2 cellular contexts compared by ENCODE assay signal in genomic region chr14:32251530-32251929, GRCh38.
TF ChIP-seq lines count a peak whose summit lies in the region.

No MANE protein-coding gene starts in this region.

TF ChIP-seq in A549, 52 proteins besides CTCF, POLR2A, EP300 and RAD21:
- TF ChIP-seq TP53 (CRISPR knock-in tag; IDR thresholded peaks at IDR 0.05) (no peak), PBX3 (IDR thresholded peaks at IDR 0.05) (no peak), FOSB (CRISPR knock-in tag; IDR thresholded peaks at IDR 0.05) (no peak), MAZ (IDR thresholded peaks at IDR 0.05; ENCODE audit: borderline replicate concordance, low read depth, low read length) (no peak), JUN (IDR thresholded peaks at IDR 0.05) (no peak), BCL3 (IDR thresholded peaks at IDR 0.05) (no peak), RCOR1 (IDR thresholded peaks at IDR 0.05; ENCODE audit: low read depth, low read length) (no peak), KDM1A (IDR thresholded peaks at IDR 0.05; ENCODE audit: low read depth) (no peak), RNF2 (IDR thresholded peaks at IDR 0.05; ENCODE audit: borderline replicate concordance, low read depth) (no peak), MYC (IDR thresholded peaks at IDR 0.05; ENCODE audit: borderline replicate concordance, low read length) (no peak), EHF (CRISPR knock-in tag; IDR thresholded peaks at IDR 0.05) (no peak), ATOH8 (CRISPR knock-in tag; IDR thresholded peaks at IDR 0.05; ENCODE audit: low read depth) (no peak), HOXA7 (CRISPR knock-in tag; IDR thresholded peaks at IDR 0.05) (no peak), MAFK (IDR thresholded peaks at IDR 0.05; ENCODE audit: partially characterized antibody) (no peak), HES2 (IDR thresholded peaks at IDR 0.05) (no peak)

TF ChIP-seq in IMR-90, 13 proteins besides CTCF, POLR2A, EP300 and RAD21:
- TF ChIP-seq ELK1 (IDR thresholded peaks at IDR 0.05; ENCODE audit: borderline replicate concordance, low read depth, low read length), result no peak
- TF ChIP-seq BHLHE40 (IDR thresholded peaks at IDR 0.05; ENCODE audit: low read depth, low read length), result no peak
- no peak for TF ChIP-seq MAZ (IDR thresholded peaks at IDR 0.05; ENCODE audit: borderline replicate concordance, low read depth, low read length)
- no peak for TF ChIP-seq RFX5 (IDR thresholded peaks at IDR 0.05; ENCODE audit: low read depth, low read length)
- no peak for TF ChIP-seq USF2 (IDR thresholded peaks at IDR 0.05; ENCODE audit: low read depth, low read length)
- TF ChIP-seq NFE2L2 (IDR thresholded peaks at IDR 0.05; ENCODE audit: low read depth, low read length), result no peak
- no peak for TF ChIP-seq MXI1 (IDR thresholded peaks at IDR 0.05; ENCODE audit: borderline replicate concordance, low read depth, low read length)
- no peak for TF ChIP-seq CHD1 (IDR thresholded peaks at IDR 0.05; ENCODE audit: low read depth, low read length)
- no peak for TF ChIP-seq FOS (IDR thresholded peaks at IDR 0.05; ENCODE audit: low read depth, low read length)
- no peak for TF ChIP-seq SMC3 (IDR thresholded peaks at IDR 0.05; ENCODE audit: low read depth, low read length)
- no peak for TF ChIP-seq RCOR1 (IDR thresholded peaks at IDR 0.05; ENCODE audit: insufficient replicate concordance, low read length)
- no peak for TF ChIP-seq CEBPB (IDR thresholded peaks at IDR 0.05; ENCODE audit: low read depth, low read length)
- TF ChIP-seq MAFK (IDR thresholded peaks at IDR 0.05; ENCODE audit: low read depth, low read length), result no peak
